ENCODE assay signal across 19 cellular contexts in the genomic region with DNA sequence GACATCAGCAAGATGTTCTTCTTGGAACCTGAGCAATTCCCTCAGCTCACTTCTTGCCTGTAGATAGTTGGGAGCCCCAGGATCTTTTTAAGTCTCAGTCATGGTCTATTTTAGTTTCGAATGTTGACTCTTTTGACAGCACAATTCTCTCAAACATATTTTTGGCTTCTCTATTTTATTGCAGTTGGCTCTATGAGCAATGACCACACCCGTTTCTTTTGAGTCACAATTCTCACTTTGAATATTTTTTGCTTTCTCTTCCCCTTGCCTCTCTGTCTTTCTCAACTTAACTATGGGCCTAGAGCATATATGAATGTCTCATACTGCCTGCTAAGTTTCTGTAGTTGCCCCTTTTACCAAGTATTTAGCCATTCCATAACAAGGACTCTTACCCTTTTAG.
A peak's percentile ranks its signal among the peaks of the same experiment; 100 is the strongest.
DNase-seq lines count a peak whose midpoint lies in the region; ATAC-seq and TF ChIP-seq lines count a peak whose summit lies in the region.
"Had no signal": no experiment of that assay in that cellular context is flagged by ENCODE, and none has a peak within 500 bp of the region (broad histone marks: within the 10 kb centered on the region; RNA-seq: fewer than 3 reads in every experiment).

No MANE protein-coding gene starts in this region.

- H3K27ac Mint-ChIP-seq in HFFc6, result peak overlapping the region; percentile 29; the same call in 1 of the 2 replicates
- H3K27ac Mint-ChIP-seq: activated naive CD8-positive, alpha-beta T cell treated with anti-CD3 and anti-CD28 coated beads, Interleukin-2, amount 10 ng/mL, durations not matched to agents 7 days and 5 days; natural killer cell; stimulated activated naive CD8-positive, alpha-beta T cell treated with anti-CD3 and anti-CD28 coated beads, Interleukin-15, amount 100 ng/mL, for 72 hours had no signal

- H3K36me3 Mint-ChIP-seq in HFFc6 (ENCODE audit: low read depth), result no peaks in the 10 kb centered on the region
- H3K36me3 Mint-ChIP-seq: activated naive CD8-positive, alpha-beta T cell treated with anti-CD3 and anti-CD28 coated beads, Interleukin-2, amount 10 ng/mL, durations not matched to agents 7 days and 5 days; natural killer cell had no signal

- H3K27me3 Mint-ChIP-seq in HFFc6 (ENCODE audit: insufficient read depth), result no peaks in the 10 kb centered on the region
- H3K27me3 Mint-ChIP-seq: activated naive CD8-positive, alpha-beta T cell treated with anti-CD3 and anti-CD28 coated beads, Interleukin-2, amount 10 ng/mL, durations not matched to agents 7 days and 5 days; stimulated activated naive CD8-positive, alpha-beta T cell treated with anti-CD3 and anti-CD28 coated beads, Interleukin-15, amount 100 ng/mL, for 72 hours had no signal

- H3K9me3 Mint-ChIP-seq in HFFc6, result no peaks in the 10 kb centered on the region

- no peaks in the 10 kb centered on the region for H3K9me3 ChIP-seq in suprapubic skin
- H3K9me3 ChIP-seq: HAP-1, left ventricle myocardium inferior had no signal

- H3K4me1 ChIP-seq in suprapubic skin, result no peaks in the 10 kb centered on the region
- H3K4me1 ChIP-seq: HAP-1, left ventricle myocardium inferior had no signal

- H3K4me3 ChIP-seq in suprapubic skin, result no peak overlapping the region
- H3K4me3 ChIP-seq: HAP-1, left ventricle myocardium inferior, SK-N-MC had no signal

- ATAC-seq in GM18505 (IDR thresholded peaks at IDR 0.05; ENCODE audit: unreplicated experiment) (peak; percentile 73), HG03432 (IDR thresholded peaks at IDR 0.05; ENCODE audit: unreplicated experiment) (peak; percentile 94), omental fat pad (ENCODE audit: low FRiP score) (no peak)
- ATAC-seq: natural killer cell; sciatic nerve; stimulated activated naive CD8-positive, alpha-beta T cell treated with anti-CD3 and anti-CD28 coated beads, Interleukin-15, amount 100 ng/mL, for 72 hours had no signal

- peaks cover 32% of the 10 kb centered on the region for H3K4me1 Mint-ChIP-seq in HFFc6 (ENCODE audit: low read depth)
- H3K4me1 Mint-ChIP-seq: activated naive CD8-positive, alpha-beta T cell treated with anti-CD3 and anti-CD28 coated beads, Interleukin-2, amount 10 ng/mL, durations not matched to agents 7 days and 5 days; natural killer cell; stimulated activated naive CD8-positive, alpha-beta T cell treated with anti-CD3 and anti-CD28 coated beads, Interleukin-15, amount 100 ng/mL, for 72 hours had no signal

- TF ChIP-seq EP300 in suprapubic skin (IDR thresholded peaks at IDR 0.05), result no peak

- no peaks in the 10 kb centered on the region for H3K36me3 ChIP-seq in suprapubic skin
- H3K36me3 ChIP-seq: HAP-1, left ventricle myocardium inferior, WERI-Rb-1 had no signal

- DNase-seq in HFFc6 (no peak), myocyte (ENCODE audit: low read depth) (peak; percentile 64), omental fat pad (ENCODE audit: low spot score) (no peak), suprapubic skin (ENCODE audit: low spot score in 2 of 2) (no peak), SIG-M5 treated with dmso at 0.1 percent for 504 hours (lab: John Stamatoyannopoulos, UW; ENCODE audit: unreplicated experiment) (no peak)
- DNase-seq in stimulated activated CD4-positive, alpha-beta T cell treated with anti-CD3 and anti-CD28 coated beads, Interleukin-15, amount 100 ng/mL, for 24 hours, result no peak
- DNase-seq: activated naive CD8-positive, alpha-beta T cell treated with anti-CD3 and anti-CD28 coated beads, Interleukin-2, amount 10 ng/mL, durations not matched to agents 7 days and 5 days; cerebellar nuclear complex; EL; left ventricle myocardium inferior; natural killer cell; stimulated activated naive CD8-positive, alpha-beta T cell treated with anti-CD3 and anti-CD28 coated beads, Interleukin-15, amount 100 ng/mL, for 72 hours; WERI-Rb-1 had no signal

- no peak for TF ChIP-seq CTCF in HFFc6 (IDR thresholded peaks at IDR 0.05)
- no peak for TF ChIP-seq CTCF in omental fat pad (IDR thresholded peaks at IDR 0.05)
- TF ChIP-seq CTCF in suprapubic skin (IDR thresholded peaks at IDR 0.05), result no peak

- TF ChIP-seq POLR2A in GM18505 (IDR thresholded peaks at IDR 0.05; ENCODE audit: borderline replicate concordance, extremely low read depth, insufficient read depth, insufficient read length), result no peak
- no peak for TF ChIP-seq POLR2A in suprapubic skin (IDR thresholded peaks at IDR 0.05)

- H3K27ac ChIP-seq in suprapubic skin, result no peak overlapping the region
- H3K27ac ChIP-seq: C4-2B, left ventricle myocardium inferior, SK-N-MC, WERI-Rb-1 had no signal

- H3K4me3 Mint-ChIP-seq in HFFc6, result no peak overlapping the region; the same call in 1 of the 2 replicates
- H3K4me3 Mint-ChIP-seq: activated naive CD8-positive, alpha-beta T cell treated with anti-CD3 and anti-CD28 coated beads, Interleukin-2, amount 10 ng/mL, durations not matched to agents 7 days and 5 days; natural killer cell; stimulated activated naive CD8-positive, alpha-beta T cell treated with anti-CD3 and anti-CD28 coated beads, Interleukin-15, amount 100 ng/mL, for 72 hours had no signal

- H3K27me3 ChIP-seq in suprapubic skin, result no peaks in the 10 kb centered on the region

- 29% methylated on average over 2 of the region's 2 CpGs for WGBS in suprapubic skin
